2 cellular contexts compared by ENCODE assay signal in genomic region chr19:6676288-6676687, GRCh38.
TF ChIP-seq lines count a peak whose summit lies in the region.

No MANE protein-coding gene starts in this region.

TF ChIP-seq in GM23338, 12 proteins besides CTCF, POLR2A, EP300 and RAD21:
- TF ChIP-seq EZH2 (IDR thresholded peaks at IDR 0.05; ENCODE audit: low read depth, unreplicated experiment) (no peak), POLR2AphosphoS5 (IDR thresholded peaks at IDR 0.05; ENCODE audit: low read depth) (no peak), EZH2phosphoT487 (IDR thresholded peaks at IDR 0.05; ENCODE audit: unreplicated experiment) (no peak), ZNF114 (CRISPR knock-in tag; IDR thresholded peaks at IDR 0.05) (no peak), ETS1 (IDR thresholded peaks at IDR 0.05) (no peak), JUNB (IDR thresholded peaks at IDR 0.05; ENCODE audit: unreplicated experiment) (no peak), STAT1 (IDR thresholded peaks at IDR 0.05; ENCODE audit: unreplicated experiment) (no peak), ZNF331 (CRISPR knock-in tag; IDR thresholded peaks at IDR 0.05; ENCODE audit: low read depth) (no peak), REST (IDR thresholded peaks at IDR 0.05; ENCODE audit: unreplicated experiment) (no peak), ZNF462 (CRISPR knock-in tag; IDR thresholded peaks at IDR 0.05) (no peak), CREB1 (CRISPR knock-in tag; IDR thresholded peaks at IDR 0.05; ENCODE audit: low read depth) (no peak), NANOG (IDR thresholded peaks at IDR 0.05; ENCODE audit: borderline replicate concordance) (no peak)
TF ChIP-seq in GM23338: peak in this region for 0.

TF ChIP-seq in H1, 55 proteins besides CTCF, POLR2A, EP300 and RAD21:
- TF ChIP-seq ASH2L (IDR thresholded peaks at IDR 0.05; ENCODE audit: low read length) = no peak
- TF ChIP-seq EGR1 (IDR thresholded peaks at IDR 0.05; ENCODE audit: borderline replicate concordance, low read depth, low read length) = no peak
- TF ChIP-seq HDAC6 (IDR thresholded peaks at IDR 0.05; ENCODE audit: low read depth, low read length) = no peak
- no peak for TF ChIP-seq PHF8 (conservative IDR thresholded peaks at IDR 0.05; ENCODE audit: low read depth, low read length)
- no peak for TF ChIP-seq SP2 (IDR thresholded peaks at IDR 0.05; ENCODE audit: low read length)
- no peak for TF ChIP-seq TAF7 (optimal IDR thresholded peaks at IDR 0.05; ENCODE audit: borderline replicate concordance, low read depth, low read length)
- TF ChIP-seq FOSL1 (IDR thresholded peaks at IDR 0.05; ENCODE audit: insufficient read depth, low read depth, low read length) = no peak
- no peak for TF ChIP-seq HDAC2 (IDR thresholded peaks at IDR 0.05; ENCODE audit: borderline replicate concordance in 1 of 2, low read depth in 2 of 2, low read length in 2 of 2)
- TF ChIP-seq SUZ12 (IDR thresholded peaks at IDR 0.05; ENCODE audit: low read length) = no peak
TF ChIP-seq in H1: peak in this region for 0.
